In the genomic region with DNA sequence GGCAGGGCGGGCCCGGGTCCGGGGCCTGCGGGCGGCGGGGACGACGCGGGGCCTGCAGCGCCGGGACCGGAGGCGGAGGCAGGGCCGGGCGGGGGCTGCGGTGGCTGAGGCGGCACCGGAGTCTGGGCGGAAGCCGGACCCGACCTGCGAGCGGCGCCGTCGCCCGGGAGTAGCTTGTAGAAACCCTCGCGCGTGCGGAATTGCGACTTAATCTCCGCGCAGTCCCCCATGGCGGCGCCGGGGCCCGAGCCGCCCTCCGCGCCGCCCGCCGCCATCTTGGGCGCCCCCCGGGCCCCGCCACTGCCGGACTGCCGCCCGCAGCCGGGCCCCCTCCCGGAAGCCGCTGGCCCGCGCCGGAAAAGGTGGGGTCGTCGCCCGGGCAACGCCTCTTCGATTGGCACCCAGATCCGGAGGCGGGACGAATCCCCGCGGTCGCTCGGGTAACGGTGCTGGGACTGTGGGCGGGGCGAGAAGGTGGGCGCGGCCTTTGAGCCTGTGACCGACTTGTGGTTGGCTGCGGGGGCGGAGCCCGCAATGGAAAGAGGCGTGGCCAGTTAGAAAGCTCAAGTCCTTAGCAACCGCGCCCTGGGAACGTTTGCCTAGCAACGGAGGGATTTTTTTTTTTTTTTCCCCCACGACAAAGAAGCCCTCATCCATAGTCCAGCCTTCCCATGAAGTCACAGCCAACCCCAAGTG, we compare ENCODE assay signal across 8 cellular contexts.
A peak's percentile ranks its signal among the peaks of the same experiment; 100 is the strongest.
DNase-seq lines count a peak whose midpoint lies in the region; ATAC-seq and TF ChIP-seq lines count a peak whose summit lies in the region.

A gene with protein sequence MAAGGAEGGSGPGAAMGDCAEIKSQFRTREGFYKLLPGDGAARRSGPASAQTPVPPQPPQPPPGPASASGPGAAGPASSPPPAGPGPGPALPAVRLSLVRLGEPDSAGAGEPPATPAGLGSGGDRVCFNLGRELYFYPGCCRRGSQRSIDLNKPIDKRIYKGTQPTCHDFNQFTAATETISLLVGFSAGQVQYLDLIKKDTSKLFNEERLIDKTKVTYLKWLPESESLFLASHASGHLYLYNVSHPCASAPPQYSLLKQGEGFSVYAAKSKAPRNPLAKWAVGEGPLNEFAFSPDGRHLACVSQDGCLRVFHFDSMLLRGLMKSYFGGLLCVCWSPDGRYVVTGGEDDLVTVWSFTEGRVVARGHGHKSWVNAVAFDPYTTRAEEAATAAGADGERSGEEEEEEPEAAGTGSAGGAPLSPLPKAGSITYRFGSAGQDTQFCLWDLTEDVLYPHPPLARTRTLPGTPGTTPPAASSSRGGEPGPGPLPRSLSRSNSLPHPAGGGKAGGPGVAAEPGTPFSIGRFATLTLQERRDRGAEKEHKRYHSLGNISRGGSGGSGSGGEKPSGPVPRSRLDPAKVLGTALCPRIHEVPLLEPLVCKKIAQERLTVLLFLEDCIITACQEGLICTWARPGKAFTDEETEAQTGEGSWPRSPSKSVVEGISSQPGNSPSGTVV (minus strand): TSS at position 364 of the 696 bp plus-strand sequence. CDS start 89 bp downstream, at position 275.

- H3K27ac ChIP-seq in cingulate gyrus (ENCODE audit: low read depth, low read length) (peak within 1 kb of the TSS; percentile 11), layer of hippocampus (ENCODE audit: low read depth, low read length) (peak within 1 kb of the TSS; percentile 67)

- DNase-seq in AG20443 (ENCODE audit: low spot score) (peak; percentile 97), NCI-H510A treated with DMSO at 0.1 percent for 48 hours (lab: John Stamatoyannopoulos, UW) (peak; percentile 99)
- peak; percentile 100 for DNase-seq in activated CD4-positive, alpha-beta T cell treated with anti-CD3 and anti-CD28 coated beads for 4 hours
- DNase-seq in stimulated activated CD4-positive, alpha-beta T cell treated with anti-CD3 and anti-CD28 coated beads, Interleukin-1b, Interleukin-23, amount 100 ng/mL, for 4 hours (ENCODE audit: low read depth in 2 of 2), result peak; percentile 100

- TF ChIP-seq POLR2A in GM19099 (IDR thresholded peaks at IDR 0.05; ENCODE audit: extremely low read depth, insufficient read length, low read depth), result peak; percentile 89

- ATAC-seq in HG03432 (IDR thresholded peaks at IDR 0.05; ENCODE audit: unreplicated experiment), result peak; percentile 88

- no peaks in the 10 kb centered on the region for H3K27me3 ChIP-seq in layer of hippocampus (ENCODE audit: control insufficient read depth, insufficient read depth, low read length)

Comparison
In these comparisons a context has a peak if more than half of its experiments do, and no peak if none do; other contexts are left out.
1. Peak in every context shown above with its lines: DNase-seq, ATAC-seq and H3K27ac ChIP-seq.